ENCODE assay signal across 4 cellular contexts in the genomic region with DNA sequence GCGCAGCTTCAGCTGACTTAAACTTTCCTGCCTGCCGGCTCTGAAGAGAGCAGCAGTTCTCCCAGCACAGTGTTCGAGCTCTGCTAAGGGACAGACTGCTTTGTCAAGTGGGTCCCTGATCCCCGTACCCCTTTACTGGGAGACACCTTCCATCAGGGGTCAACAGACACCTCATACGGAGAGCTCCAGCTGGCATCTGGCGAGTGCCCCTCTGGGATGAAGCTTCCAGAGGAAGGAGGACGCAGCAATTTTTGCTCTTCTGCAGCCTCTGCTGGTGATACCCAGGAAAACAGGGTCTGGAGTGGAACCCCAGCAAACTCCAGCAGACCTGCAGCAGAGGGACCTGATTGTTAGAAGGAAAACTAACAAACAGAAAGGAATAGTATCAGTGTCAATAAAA.
DNase-seq lines count a peak whose midpoint lies in the region; ATAC-seq, FAIRE-seq and TF ChIP-seq lines count a peak whose summit lies in the region.
"Not testable (repeated sequence)": the region's sequence is repeated elsewhere in the genome, so short reads cannot be mapped to it uniquely, and the experiment has no call there.

No MANE protein-coding gene starts in this region.

- H3K56ac ChIP-seq in H1 (replicated peaks; ENCODE audit: insufficient read length, low read depth, low read length) = not testable (repeated sequence)

- not testable (repeated sequence) for H3K9me2 ChIP-seq in GM23338 (ENCODE audit: insufficient read depth)

- not testable (repeated sequence) for H3K79me2 ChIP-seq in GM23338 (replicated peaks; ENCODE audit: insufficient read depth); H1 (ENCODE audit: control insufficient read depth in 1 of 2, insufficient read depth in 2 of 2, low read length in 2 of 2)

- H3K4me1 ChIP-seq in GM23338 (ENCODE audit: insufficient read depth); H1 (replicated peaks in 1 of 4; ENCODE audit: control insufficient read depth in 3 of 4, insufficient read depth in 4 of 4, low read length in 3 of 4): not testable (repeated sequence)

- peaks cover 30% of the 10 kb centered on the region for H3K9me3 Mint-ChIP-seq in GM23338

- H2BK12ac ChIP-seq in H1 (ENCODE audit: low read depth, low read length) = not testable (repeated sequence)

- peaks cover 19% of the 10 kb centered on the region; the same call in 2 of the 3 replicates for H3K36me3 Mint-ChIP-seq in GM23338 (ENCODE audit: low read depth)

- H2BK5ac ChIP-seq in H1 (ENCODE audit: low read depth, low read length) = not testable (repeated sequence)

- not testable (repeated sequence) for ATAC-seq in GM23338, Right ventricle myocardium inferior

- 90% methylated on average over 7 of the region's 7 CpGs; no CpG with 5 or more reads in 1 of the 2 experiments for WGBS in H1 (ENCODE audit: extremely low coverage in 1 of 2, insufficient coverage in 1 of 2, insufficient read length in 1 of 2, insufficient replicate concordance in 2 of 2, low coverage in 1 of 2, low lambda C conversion rate in 2 of 2, missing lambda C conversion rate in 1 of 2), 2 experiments

- not testable (repeated sequence) for H3K4me3 ChIP-seq in GM23338; H1 (ENCODE audit: extremely low read depth in 1 of 4, insufficient read depth in 2 of 4, low read depth in 3 of 4, low read length in 4 of 4)

- POLR2A ChIA-PET in H1 (lab: Charles Lee; ENCODE audit: partially characterized antibody) = not testable (repeated sequence)

- CTCF ChIA-PET in H1 (lab: Charles Lee; ENCODE audit: partially characterized antibody) = interaction anchor here (0.8 to 1.8 kb wide), 3 partner anchors 9 to 394 kb away, joined by 3 to 8 read pairs (median 3); no protein-coding TSS in a partner anchor

- H3F3A ChIP-seq in GM23338 (replicated peaks; ENCODE audit: low read depth) = not testable (repeated sequence)

- TF ChIP-seq POLR2A in H1 (IDR thresholded peaks at IDR 0.05; ENCODE audit: control extremely low read depth in 1 of 2, low read depth in 2 of 2, low read length in 2 of 2) = not testable (repeated sequence)

- H3K9ac ChIP-seq in H1 (replicated peaks in 1 of 4; ENCODE audit: extremely low read depth in 1 of 4, low read depth in 3 of 4, low read length in 3 of 4) = not testable (repeated sequence)

- not testable (repeated sequence) for H4K91ac ChIP-seq in H1 (replicated peaks; ENCODE audit: insufficient read length, low read length)

- H3K36me3 ChIP-seq in GM23338 (ENCODE audit: insufficient read depth); H1 (ENCODE audit: control insufficient read depth in 2 of 4, insufficient read depth in 4 of 4, low read length in 3 of 4): not testable (repeated sequence)

- H4K20me1 ChIP-seq in GM23338 (replicated peaks; ENCODE audit: insufficient read depth); H1 (replicated peaks in 1 of 2; ENCODE audit: control insufficient read depth in 1 of 2, insufficient read depth in 2 of 2, low read length in 2 of 2): not testable (repeated sequence)

- H3K4me2 ChIP-seq in GM23338; H1 (ENCODE audit: insufficient read depth in 1 of 2, low read depth in 2 of 2, low read length in 2 of 2): not testable (repeated sequence)

- H2AFZ ChIP-seq in GM23338; H1 (ENCODE audit: low read length): not testable (repeated sequence)

- H3K4me1 Mint-ChIP-seq in GM23338 = not testable (repeated sequence)

- H3K4ac ChIP-seq in H1 (replicated peaks; ENCODE audit: insufficient read length, low read depth, low read length) = not testable (repeated sequence)

- TF ChIP-seq RAD21 in H1 (IDR thresholded peaks at IDR 0.05 in 1 of 2, conservative IDR thresholded peaks at IDR 0.05 in 1 of 2; ENCODE audit: low read depth in 2 of 2, low read length in 2 of 2) = peak; percentile 23 to 29; a peak in 2 of 4 replicates

- not testable (repeated sequence) for H3K18ac ChIP-seq in H1 (ENCODE audit: extremely low read depth, low read length)

- not testable (repeated sequence) for H3K27ac Mint-ChIP-seq in GM23338

- not testable (repeated sequence) for H3K27ac ChIP-seq in GM23338 (ENCODE audit: low read depth); H1 (ENCODE audit: low read depth, low read length)
- peak overlapping the region; percentile 41 for H3K27ac ChIP-seq in VCaP

- DNase-seq in GM23338 (ENCODE audit: low spot score); H1 (ENCODE audit: low read depth in 1 of 2, low spot score in 2 of 2): not testable (repeated sequence)
- peak; percentile 59 for DNase-seq in Right ventricle myocardium inferior (ENCODE audit: missing footprints)

- not testable (repeated sequence) for H3K27me3 Mint-ChIP-seq in GM23338 (ENCODE audit: insufficient read depth, low read depth, poor library complexity)

- not testable (repeated sequence) for H2AK5ac ChIP-seq in H1 (ENCODE audit: low read depth, low read length)

- H3K27me3 ChIP-seq in GM23338 (ENCODE audit: insufficient read depth); H1 (replicated peaks in 1 of 4; ENCODE audit: control insufficient read depth in 3 of 4, extremely low read depth in 1 of 4, insufficient read depth in 3 of 4, low read length in 3 of 4): not testable (repeated sequence)

- not testable (repeated sequence) for H2BK120ac ChIP-seq in H1 (replicated peaks; ENCODE audit: low read depth, low read length)

- not testable (repeated sequence) for H3K14ac ChIP-seq in H1 (ENCODE audit: insufficient read length)

- not testable (repeated sequence) for H3K23ac ChIP-seq in H1 (ENCODE audit: insufficient read length)

- H3K23me2 ChIP-seq in H1 (ENCODE audit: low read depth, low read length) = not testable (repeated sequence)

- TF ChIP-seq CTCF in GM23338 (conservative IDR thresholded peaks at IDR 0.05; ENCODE audit: low read depth in 2 of 2) (peak; percentile 21 to 34; a peak in 2 of 4 replicates), H1 (IDR thresholded peaks at IDR 0.05; ENCODE audit: control extremely low read depth in 1 of 3, insufficient read depth in 1 of 3, low read depth in 1 of 3, low read length in 3 of 3) (peak in 1 of 3 experiments; percentile 13; a peak in 1 of 4 replicates)
- not testable (repeated sequence) for TF ChIP-seq CTCF in VCaP (conservative IDR thresholded peaks at IDR 0.05)

- H4K8ac ChIP-seq in H1 (ENCODE audit: extremely low read depth, insufficient read depth, low read length) = not testable (repeated sequence)

- not testable (repeated sequence) for H2BK15ac ChIP-seq in H1 (ENCODE audit: low read length)

- not testable (repeated sequence) for H3K9me3 ChIP-seq in H1 (ENCODE audit: insufficient read depth in 2 of 2, low read depth in 1 of 2, low read length in 1 of 2)

- intact Hi-C loops in Right ventricle myocardium inferior (cut with DNase I) = not testable (repeated sequence)

- not testable (repeated sequence) for H3K4me3 Mint-ChIP-seq in GM23338

- not testable (repeated sequence) for H3K79me1 ChIP-seq in H1 (ENCODE audit: low read depth, low read length)

- H4K5ac ChIP-seq in H1 (ENCODE audit: insufficient read length, low read depth, low read length) = not testable (repeated sequence)

- TF ChIP-seq EP300 in H1 (IDR thresholded peaks at IDR 0.05; ENCODE audit: borderline replicate concordance in 1 of 2, low read depth in 2 of 2, low read length in 2 of 2) = not testable (repeated sequence)

- H2BK20ac ChIP-seq in H1 (ENCODE audit: low read length) = not testable (repeated sequence)

- not testable (repeated sequence) for FAIRE-seq in H1 (lab: Jason Lieb, UNC)
